Comparison of ENCODE assay signal across 8 cellular contexts in genomic region chr6:125789576-125790402, GRCh38. TPM values are rescaled to one million over a fixed set of nuclear protein-coding genes. Genes with fewer than 3 reads are reported as not detected.
DNase-seq lines count a peak whose midpoint lies in the region; TF ChIP-seq lines count a peak whose summit lies in the region.

No MANE protein-coding gene starts in this region.

- TF ChIP-seq EP300 in sigmoid colon (IDR thresholded peaks at IDR 0.05) = no peak

- no peaks in the 10 kb centered on the region for H3K9me2 ChIP-seq in SU-DHL-6 (replicated peaks; ENCODE audit: insufficient read depth, low read length)

- H2AFZ ChIP-seq in SU-DHL-6 (ENCODE audit: low read depth, low read length, severe bottlenecking) = peak overlapping the region; percentile 42

- H3K36me3 ChIP-seq in HEK293 (ENCODE audit: control insufficient read depth in 2 of 2, insufficient read depth in 1 of 2, low read length in 2 of 2) = no peaks in the 10 kb centered on the region
- no peaks in the 10 kb centered on the region for H3K36me3 ChIP-seq in SU-DHL-6 (ENCODE audit: low read length)
- no peaks in the 10 kb centered on the region for H3K36me3 ChIP-seq in sigmoid colon

- DNase-seq in G401 (ENCODE audit: low spot score) (peak; percentile 79), NB4 (ENCODE audit: low read depth) (peak; percentile 62), astrocyte of the hippocampus (ENCODE audit: low read depth, low spot score) (peak; percentile 62), sigmoid colon (peak; percentile 89), ecto neural progenitor cell (ENCODE audit: low spot score) (no peak)

- peak overlapping the region; percentile 91 for H3K27ac ChIP-seq in HEK293 (ENCODE audit: extremely low read depth, low read depth, low read length)
- peak overlapping the region; percentile 97 for H3K27ac ChIP-seq in SU-DHL-6 (ENCODE audit: low read depth, low read length)
- H3K27ac ChIP-seq in sigmoid colon = peak overlapping the region; percentile 96 to 97 (median 97)

- no peaks in the 10 kb centered on the region for H4K20me1 ChIP-seq in SU-DHL-6 (ENCODE audit: low read depth, low read length)

- peak overlapping the region; percentile 82 for H3K9ac ChIP-seq in SU-DHL-6 (ENCODE audit: low read length)

- POLR2A ChIA-PET in HEK293 (lab: Yijun Ruan, JAX) = interaction anchor here (0.6 to 3.6 kb wide), 30 partner anchors 8 to 1619 kb away, joined by 3 to 66 read pairs (median 4); partner anchors contain the start of genes HEY2, HINT3 and TRMT11

- no peaks in the 10 kb centered on the region for H3K9me3 ChIP-seq in HEK293 (ENCODE audit: control insufficient read depth, insufficient read depth, low read depth, low read length)
- no peaks in the 10 kb centered on the region for H3K9me3 ChIP-seq in SU-DHL-6 (ENCODE audit: insufficient read depth, low read length)
- H3K9me3 ChIP-seq in sigmoid colon = no peaks in the 10 kb centered on the region

- H3K4me3 ChIP-seq in HEK293 (ENCODE audit: low read depth, low read length) (peak overlapping the region; percentile 70), NB4 (ENCODE audit: low read depth, low read length) (peak overlapping the region; percentile 83), SU-DHL-6 (ENCODE audit: insufficient read depth, low read length, poor library complexity, severe bottlenecking) (peak overlapping the region; percentile 78), iPS-11a (ENCODE audit: low read depth, low read length) (peak overlapping the region; percentile 88), sigmoid colon (peak overlapping the region; percentile 73 to 93 (median 90))

- H3K4me1 ChIP-seq in HEK293 (ENCODE audit: control insufficient read depth, insufficient read depth, low read length) (peaks cover 30% of the 10 kb centered on the region), sigmoid colon (peaks cover 0 to 22% (median 17%) of the 10 kb centered on the region in 4 donors)

- H3K4me2 ChIP-seq in SU-DHL-6 (ENCODE audit: low read depth, low read length, poor library complexity, severe bottlenecking) = peak overlapping the region; percentile 87

- CTCF ChIA-PET in HEK293 (lab: Yijun Ruan, JAX) = interaction anchor here (0.6 to 3.6 kb wide), 23 partner anchors 9 to 1398 kb away, joined by 3 to 35 read pairs (median 4); partner anchors contain the start of gene HINT3

- in situ Hi-C loops in G401 (cut with HindIII; ENCODE audit: low sequenced_read_pairs) = no loop called here

- H3F3A ChIP-seq in SU-DHL-6 (ENCODE audit: insufficient read depth) = peaks cover 37% of the 10 kb centered on the region

- intact Hi-C loops in sigmoid colon (cut with DNase I) = loop anchor here (2.0 to 10.0 kb wide), 3 partner anchors 167 to 825 kb away; partner anchors contain the start of genes HINT3, RNF217 and TRMT11

- H3K27me3 ChIP-seq in SU-DHL-6 (ENCODE audit: low read length) = no peaks in the 10 kb centered on the region
- no peaks in the 10 kb centered on the region for H3K27me3 ChIP-seq in sigmoid colon

- H3K79me2 ChIP-seq in SU-DHL-6 (ENCODE audit: insufficient read depth, low read length) = peaks cover 41% of the 10 kb centered on the region

- TF ChIP-seq POLR2A in NB4 (IDR thresholded peaks at IDR 0.05; ENCODE audit: extremely low read depth, insufficient read length) (no peak), sigmoid colon (IDR thresholded peaks at IDR 0.05) (no peak)

- no peak for TF ChIP-seq CTCF in HEK293 (tag by site-specific recombination; IDR thresholded peaks at IDR 0.05)
- no peak for TF ChIP-seq CTCF in NB4 (IDR thresholded peaks at IDR 0.05; ENCODE audit: low read depth, low read length)
- no peak for TF ChIP-seq CTCF in SU-DHL-6 (IDR thresholded peaks at IDR 0.05; ENCODE audit: insufficient read depth, low read length, poor library complexity, severe bottlenecking)
- no peak for TF ChIP-seq CTCF in sigmoid colon (IDR thresholded peaks at IDR 0.05)

- WGBS in sigmoid colon, 2 donors = 4 to 12% methylated on average over 21 of the region's 21 CpGs

TF ChIP-seq in HEK293, 187 proteins besides CTCF, POLR2A, EP300 and RAD21 (continues in another document):
- TF ChIP-seq KLF17 (tag by site-specific recombination; IDR thresholded peaks at IDR 0.05) = no peak
- TF ChIP-seq ZNF155 (tag by site-specific recombination; IDR thresholded peaks at IDR 0.05) = no peak
- TF ChIP-seq ZNF658 (tag by site-specific recombination; IDR thresholded peaks at IDR 0.05) = no peak
- no peak; the same call in 1 of the 2 replicates for TF ChIP-seq ZBTB8A (tag by site-specific recombination; IDR thresholded peaks at IDR 0.05)
- TF ChIP-seq PRDM2 (tag by site-specific recombination; IDR thresholded peaks at IDR 0.05; ENCODE audit: borderline replicate concordance) = no peak
- TF ChIP-seq ZBTB44 (tag by site-specific recombination; IDR thresholded peaks at IDR 0.05) = peak; percentile 62; the same call in 1 of the 2 replicates
- no peak for TF ChIP-seq ZNF571 (tag by site-specific recombination; IDR thresholded peaks at IDR 0.05)
- no peak for TF ChIP-seq ZNF830 (tag by site-specific recombination; IDR thresholded peaks at IDR 0.05; ENCODE audit: low read depth)

RNA-seq across cellular contexts. Expression of gene NCOA7, which starts 1.0 kb away (rescaled TPM):
- 1.9 and 6.3 TPM in 2 replicates for total RNA-seq in G401 (2014; rRNA removed; shearing (Covaris generic))
- 10 to 100 TPM; 21.3 to 28.6 (median 26.3) TPM for total RNA-seq in sigmoid colon
- polyA plus RNA-seq in sigmoid colon = 10 to 100 TPM; 15.6 to 48.3 (median 39.6) TPM

RNA-seq across cellular contexts. Expression of gene HEY2, which starts 40.4 kb away (rescaled TPM):
- not detected in 2 replicates for total RNA-seq in G401 (2014; rRNA removed; shearing (Covaris generic))
- 1 to 10 TPM; 1.3 to 3.9 (median 2.1) TPM for total RNA-seq in sigmoid colon
- 1 to 10 TPM in 1 of 3 donors, not detected in 2; 1.2 TPM for polyA plus RNA-seq in sigmoid colon
